16 cellular contexts compared by ENCODE assay signal in the genomic region with DNA sequence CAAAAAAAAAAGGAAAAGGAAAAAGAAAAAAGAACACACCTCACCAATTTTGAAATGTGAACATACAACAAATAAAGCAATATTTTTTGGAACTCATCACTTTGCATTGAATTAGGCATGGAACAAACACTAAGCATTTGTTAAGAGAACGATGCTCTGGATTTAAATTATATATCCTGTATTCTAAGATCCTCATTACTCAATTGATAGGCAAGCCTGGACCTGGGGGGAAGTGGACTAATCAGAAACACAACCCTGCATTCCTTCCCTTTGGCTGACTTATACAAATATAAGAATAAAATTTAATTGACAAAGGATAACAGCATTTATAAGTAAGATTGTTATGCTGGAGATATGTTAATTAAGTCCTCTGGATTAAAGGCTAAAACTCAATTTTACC. TPM values are rescaled to one million over a fixed set of nuclear protein-coding genes. Genes with fewer than 3 reads are reported as not detected.
A peak's percentile ranks its signal among the peaks of the same experiment; 100 is the strongest.
DNase-seq lines count a peak whose midpoint lies in the region; ATAC-seq and TF ChIP-seq lines count a peak whose summit lies in the region.
"Had no signal": no experiment of that assay in that cellular context is flagged by ENCODE, and none has a peak within 500 bp of the region (broad histone marks: within the 10 kb centered on the region; RNA-seq: fewer than 3 reads in every experiment).

No MANE protein-coding gene starts in this region.

- peak overlapping the region; percentile 68 for H3K4me3 ChIP-seq in A673 (ENCODE audit: low read depth, low read length, poor library complexity, severe bottlenecking)
- H3K4me3 ChIP-seq in HFF-Myc (replicated peaks; ENCODE audit: low read depth, low read length), result peak overlapping the region; percentile 92
- H3K4me3 ChIP-seq in muscle layer of colon (ENCODE audit: low read depth in 1 of 2, low read length in 2 of 2), result peak overlapping the region; percentile 58 to 80

- H3K27me3 ChIP-seq in A673 (replicated peaks; ENCODE audit: insufficient read depth, low read depth, low read length, poor library complexity), result no peaks in the 10 kb centered on the region
- peaks cover 0 to 11% of the 10 kb centered on the region in 2 donors for H3K27me3 ChIP-seq in muscle layer of colon (ENCODE audit: control insufficient read depth in 1 of 2, insufficient read depth in 2 of 2, low read length in 2 of 2)

- TF ChIP-seq CTCF in A673 (conservative IDR thresholded peaks at IDR 0.05; ENCODE audit: low read depth, low read length) (no peak), HFF-Myc (IDR thresholded peaks at IDR 0.05; ENCODE audit: low read depth, low read length, missing control alignments) (no peak), GM20000 (IDR thresholded peaks at IDR 0.05; ENCODE audit: extremely low read depth, missing control alignments) (no peak)

- H3K36me3 Mint-ChIP-seq in activated naive CD4-positive, alpha-beta T cell treated with anti-CD3 and anti-CD28 coated beads, Interleukin-2, amount 50 U/mL, for 72 hours, result peaks cover 5 to 8% of the 10 kb centered on the region in 2 donors

- H3K36me3 ChIP-seq in A673 (ENCODE audit: insufficient read depth, low read length, poor library complexity, severe bottlenecking) (no peaks in the 10 kb centered on the region), muscle layer of colon (ENCODE audit: insufficient read depth, low read length) (no peaks in the 10 kb centered on the region)
- H3K36me3 ChIP-seq: left lung had no signal

- H3K9ac ChIP-seq in muscle layer of colon (ENCODE audit: low read length), result peak overlapping the region; percentile 80

- H3K4me1 ChIP-seq in A673 (ENCODE audit: insufficient read depth, low read length, poor library complexity, severe bottlenecking), result peaks cover 8% of the 10 kb centered on the region
- no peaks in the 10 kb centered on the region for H3K4me1 ChIP-seq in muscle layer of colon (ENCODE audit: insufficient read depth, low read length)

- DNase-seq in A673 (ENCODE audit: low spot score) (no peak), HFF-Myc (ENCODE audit: extremely low read depth, low read depth) (no peak), dermis blood vessel endothelial cell (peak; percentile 11), NCI-H1048 (lab: John Stamatoyannopoulos, UW) (no peak), GM20000 (ENCODE audit: low spot score) (no peak), ecto neural progenitor cell (ENCODE audit: low spot score) (no peak)
- DNase-seq in activated naive CD4-positive, alpha-beta T cell treated with anti-CD3 and anti-CD28 coated beads, Interleukin-2, amount 50 U/mL, for 72 hours (ENCODE audit: low spot score in 2 of 2), result no peak
- DNase-seq: activated CD4-positive, alpha-beta T cell treated with anti-CD3 and anti-CD28 coated beads for 48 hours; activated naive CD4-positive, alpha-beta T cell; effector memory CD8-positive, alpha-beta T cell; left lung; NCI-H187 treated with DMSO at 0.1 percent for 48 hours; SHP77 treated with DMSO at 0.1 percent for 48 hours had no signal

- intact Hi-C loops in A673 (cut with micrococcal nuclease; ENCODE audit: unreplicated experiment), result no loop called here

- no peak overlapping the region for H3K27ac ChIP-seq in A673 (ENCODE audit: low read depth, low read length, poor library complexity, severe bottlenecking)
- peak overlapping the region; percentile 36 for H3K27ac ChIP-seq in muscle layer of colon (ENCODE audit: low read depth, low read length)
- H3K27ac ChIP-seq: C4-2B, left lung had no signal

- POLR2A ChIA-PET in A673 (lab: Charles Lee; ENCODE audit: low non-redundant PET), result no interaction called here

- no TSS peak for BruUV-seq in A673 (replicated peaks; lab: Mats Ljungman, UMichigan)

- H3K9me3 Mint-ChIP-seq in activated naive CD4-positive, alpha-beta T cell treated with anti-CD3 and anti-CD28 coated beads, Interleukin-2, amount 50 U/mL, for 72 hours, result no peaks in the 10 kb centered on the region
- H3K9me3 Mint-ChIP-seq: effector memory CD8-positive, alpha-beta T cell; stimulated activated effector memory CD8-positive, alpha-beta T cell treated with anti-CD3 and anti-CD28 coated beads, Interleukin-12 subunit alpha, Interleukin-12 subunit beta, amount 100 ng/mL, for 72 hours had no signal

- H3K27ac Mint-ChIP-seq in activated naive CD4-positive, alpha-beta T cell treated with anti-CD3 and anti-CD28 coated beads, Interleukin-2, amount 50 U/mL, for 72 hours, result no peak overlapping the region
- H3K27ac Mint-ChIP-seq: effector memory CD8-positive, alpha-beta T cell; stimulated activated effector memory CD8-positive, alpha-beta T cell treated with anti-CD3 and anti-CD28 coated beads, Interleukin-12 subunit alpha, Interleukin-12 subunit beta, amount 100 ng/mL, for 72 hours had no signal

- CTCF ChIA-PET in A673 (lab: Charles Lee), result no interaction called here

- H3K9me3 ChIP-seq in A673 (ENCODE audit: low read depth, low read length, poor library complexity, severe bottlenecking) (no peaks in the 10 kb centered on the region), muscle layer of colon (ENCODE audit: low read length) (no peaks in the 10 kb centered on the region)
- H3K9me3 ChIP-seq: left lung had no signal

- ATAC-seq in activated naive CD4-positive, alpha-beta T cell treated with anti-CD3 and anti-CD28 coated beads, Interleukin-2, amount 50 U/mL, for 72 hours, result no peak
- ATAC-seq: effector memory CD8-positive, alpha-beta T cell; left lung; stimulated activated effector memory CD8-positive, alpha-beta T cell treated with anti-CD3 and anti-CD28 coated beads, Interleukin-12 subunit alpha, Interleukin-12 subunit beta, amount 100 ng/mL, for 72 hours had no signal

RNA-seq across cellular contexts. Expression of gene GJC1, which starts 2.2 kb away (rescaled TPM):
- total RNA-seq in A673 (2021), result 31.6 and 39.0 TPM in 2 replicates
- total RNA-seq in dermis blood vessel endothelial cell, result 7.5 and 13.9 TPM in 2 replicates
- total RNA-seq in activated naive CD4-positive, alpha-beta T cell treated with anti-CD3 and anti-CD28 coated beads, Interleukin-2, amount 50 U/mL, for 72 hours, result 1 to 10 TPM; 2.5 to 6.4 TPM

RNA-seq across cellular contexts. Expression of gene HIGD1B, which starts 19.8 kb away (rescaled TPM):
- total RNA-seq in A673 (2021) (not detected in 2 replicates), dermis blood vessel endothelial cell (not detected in 2 replicates)
- not detected for total RNA-seq in activated naive CD4-positive, alpha-beta T cell treated with anti-CD3 and anti-CD28 coated beads, Interleukin-2, amount 50 U/mL, for 72 hours
